Comparison of ENCODE assay signal across 1 cellular context in genomic region chr18:77407733-77408132, GRCh38.
TF ChIP-seq lines count a peak whose summit lies in the region.

No MANE protein-coding gene starts in this region.

TF ChIP-seq in WTC11, 78 proteins besides CTCF, POLR2A, EP300 and RAD21 (continued from another document):
- TF ChIP-seq ZNF317 (CRISPR knock-in tag; IDR thresholded peaks at IDR 0.05; ENCODE audit: borderline replicate concordance, low read depth) (no peak), RELA (CRISPR knock-in tag; IDR thresholded peaks at IDR 0.05; ENCODE audit: borderline replicate concordance) (no peak), CDX4 (CRISPR knock-in tag; IDR thresholded peaks at IDR 0.05; ENCODE audit: borderline replicate concordance) (no peak), E2F1 (CRISPR knock-in tag; IDR thresholded peaks at IDR 0.05) (no peak), ERG (CRISPR knock-in tag; IDR thresholded peaks at IDR 0.05) (no peak), MLX (CRISPR knock-in tag; IDR thresholded peaks at IDR 0.05) (no peak), RORB (CRISPR knock-in tag; IDR thresholded peaks at IDR 0.05) (no peak), NFE2L1 (CRISPR knock-in tag; IDR thresholded peaks at IDR 0.05) (no peak), TEAD1 (CRISPR knock-in tag; IDR thresholded peaks at IDR 0.05) (no peak)
